18 cellular contexts compared by ENCODE assay signal in genomic region chr3:60303160-60303559, GRCh38.
DNase-seq lines count a peak whose midpoint lies in the region; ATAC-seq, FAIRE-seq and TF ChIP-seq lines count a peak whose summit lies in the region.
"Had no signal": no experiment of that assay in that cellular context is flagged by ENCODE, and none has a peak within 500 bp of the region (broad histone marks: within the 10 kb centered on the region; RNA-seq: fewer than 3 reads in every experiment).

No MANE protein-coding gene starts in this region.

- no peak overlapping the region for H3K9ac ChIP-seq in astrocyte (ENCODE audit: low read length)
- H3K9ac ChIP-seq in smooth muscle cell (ENCODE audit: low read depth): no peak overlapping the region

- H3K4me1 Mint-ChIP-seq in astrocyte (ENCODE audit: low read depth, unreplicated experiment): peaks cover 7% of the 10 kb centered on the region

- no peak for DNase-seq in left cardiac atrium
- DNase-seq in left ventricle myocardium inferior: no peak
- peak; percentile 75 for DNase-seq in astrocyte (ENCODE audit: low read depth)
- DNase-seq in fibroblast of the aortic adventitia (ENCODE audit: low read depth): peak; percentile 88
- DNase-seq in smooth muscle cell (lab: John Stamatoyannopoulos, UW; ENCODE audit: unreplicated experiment): no peak
- DNase-seq in HK-2 (ENCODE audit: unreplicated experiment): no peak
- DNase-seq in hypothalamus (lab: John Stamatoyannopoulos, UW): no peak
- no peak for DNase-seq in activated naive CD4-positive, alpha-beta T cell (lab: John Stamatoyannopoulos, UW)
- DNase-seq: DMS 273 treated with DMSO at 0.1 percent for 48 hours, Kasumi-1, MM.1S, NCI-H187 treated with DMSO at 0.1 percent for 48 hours, NCI-H748 treated with DMSO at 0.1 percent for 48 hours, RPMI8226 had no signal

- H3K4me1 ChIP-seq in left ventricle myocardium inferior (peaks cover 9% of the 10 kb centered on the region), astrocyte (ENCODE audit: insufficient read depth, low read length) (peaks cover 3% of the 10 kb centered on the region), smooth muscle cell (ENCODE audit: low read depth) (peaks cover 13% of the 10 kb centered on the region)
- H3K4me1 ChIP-seq: SJSA1 had no signal

- peak; percentile 32 to 34 for ATAC-seq in left cardiac atrium

- no peaks in the 10 kb centered on the region for H3K27me3 ChIP-seq in left ventricle myocardium inferior (ENCODE audit: low read depth)
- no peaks in the 10 kb centered on the region for H3K27me3 ChIP-seq in astrocyte (ENCODE audit: insufficient read depth, low read length)
- no peaks in the 10 kb centered on the region for H3K27me3 ChIP-seq in smooth muscle cell (ENCODE audit: low read depth)
- H3K27me3 ChIP-seq: SJSA1 had no signal

- H3K9me3 Mint-ChIP-seq in astrocyte (ENCODE audit: unreplicated experiment): no peaks in the 10 kb centered on the region

- no peak overlapping the region for H3K4me3 Mint-ChIP-seq in astrocyte (ENCODE audit: unreplicated experiment)

- H3K36me3 ChIP-seq in left ventricle myocardium inferior: no peaks in the 10 kb centered on the region
- H3K36me3 ChIP-seq in astrocyte (ENCODE audit: insufficient read depth, low read length): no peaks in the 10 kb centered on the region
- no peaks in the 10 kb centered on the region for H3K36me3 ChIP-seq in smooth muscle cell (ENCODE audit: low read depth)
- H3K36me3 ChIP-seq: SJSA1 had no signal

- intact Hi-C loops in left cardiac atrium (cut with DNase I): no loop called here
- intact Hi-C loops in left ventricle myocardium inferior (cut with micrococcal nuclease): no loop called here

- H2AFZ ChIP-seq in astrocyte (ENCODE audit: low read depth, low read length): no peak overlapping the region
- peak overlapping the region; percentile 36 for H2AFZ ChIP-seq in smooth muscle cell (ENCODE audit: low read depth)

- no peaks in the 10 kb centered on the region for H3K27me3 Mint-ChIP-seq in astrocyte (ENCODE audit: low read depth, unreplicated experiment)

- no peak for FAIRE-seq in astrocyte (lab: Jason Lieb, UNC)
- FAIRE-seq: GM12892, H54 had no signal

- no peak overlapping the region for H3K27ac Mint-ChIP-seq in astrocyte (ENCODE audit: unreplicated experiment)

- H3K4me2 ChIP-seq in astrocyte (ENCODE audit: low read length) (no peak overlapping the region), smooth muscle cell (no peak overlapping the region)

- H3K9me3 ChIP-seq in left ventricle myocardium inferior (replicated peaks) (no peaks in the 10 kb centered on the region), astrocyte (ENCODE audit: insufficient read depth, low read depth, low read length) (no peaks in the 10 kb centered on the region), smooth muscle cell (replicated peaks; ENCODE audit: low read depth) (no peaks in the 10 kb centered on the region)
- H3K9me3 ChIP-seq: SJSA1 had no signal

- TF ChIP-seq CTCF in left ventricle myocardium inferior (IDR thresholded peaks at IDR 0.05; ENCODE audit: borderline replicate concordance): no peak
- no peak for TF ChIP-seq CTCF in astrocyte (IDR thresholded peaks at IDR 0.05; ENCODE audit: insufficient read depth, low read depth, low read length)
- no peak for TF ChIP-seq CTCF in fibroblast of the aortic adventitia (IDR thresholded peaks at IDR 0.05; ENCODE audit: insufficient read depth, low read length)
- no peak for TF ChIP-seq CTCF in smooth muscle cell (IDR thresholded peaks at IDR 0.05; ENCODE audit: borderline replicate concordance, insufficient read depth, poor library complexity, severe bottlenecking)

- 56% methylated on average over 3 of the region's 3 CpGs for WGBS in smooth muscle cell (ENCODE audit: low lambda C conversion rate)

- H3K79me2 ChIP-seq in astrocyte (ENCODE audit: insufficient read depth, low read length) (no peaks in the 10 kb centered on the region), smooth muscle cell (ENCODE audit: low read depth) (no peaks in the 10 kb centered on the region)

- H4K20me1 ChIP-seq in astrocyte (ENCODE audit: insufficient read depth, low read length) (no peaks in the 10 kb centered on the region), smooth muscle cell (ENCODE audit: low read depth) (no peaks in the 10 kb centered on the region)

- peaks cover 5% of the 10 kb centered on the region for H3F3A ChIP-seq in smooth muscle cell (ENCODE audit: low read depth)

- no peak overlapping the region for H3K27ac ChIP-seq in left ventricle myocardium inferior (replicated peaks)
- H3K27ac ChIP-seq in astrocyte (ENCODE audit: low read depth, low read length): no peak overlapping the region
- no peak overlapping the region for H3K27ac ChIP-seq in smooth muscle cell (ENCODE audit: low read depth)
- H3K27ac ChIP-seq: C4-2B, SJSA1 had no signal

- H3K4me3 ChIP-seq in left ventricle myocardium inferior (no peak overlapping the region), astrocyte (ENCODE audit: insufficient read depth, low read depth, low read length) (no peak overlapping the region), fibroblast of the aortic adventitia (ENCODE audit: low read depth, low read length) (no peak overlapping the region), smooth muscle cell (no peak overlapping the region)
- H3K4me3 ChIP-seq: SJSA1 had no signal

- H3K36me3 Mint-ChIP-seq in astrocyte (ENCODE audit: low read depth, unreplicated experiment): no peaks in the 10 kb centered on the region

Comparison
In these comparisons a context has a peak if more than half of its experiments do, and no peak if none do; other contexts are left out.
1. DNase-seq: peak in astrocyte (single experiment) and fibroblast of the aortic adventitia (single experiment); none in left cardiac atrium (single experiment), left ventricle myocardium inferior (single experiment), smooth muscle cell (single experiment), HK-2 (single experiment), hypothalamus (0 of 51) and activated naive CD4-positive, alpha-beta T cell (0 of 4).